Comparison of ENCODE assay signal across 1 cellular context in genomic region chr1:203592728-203593127, GRCh38.
TF ChIP-seq lines count a peak whose summit lies in the region.

No MANE protein-coding gene starts in this region.

TF ChIP-seq in IMR-90, 13 proteins besides CTCF, POLR2A, EP300 and RAD21 (continued from another document):
- TF ChIP-seq SMC3 (IDR thresholded peaks at IDR 0.05; ENCODE audit: low read depth, low read length) (no peak), MAZ (IDR thresholded peaks at IDR 0.05; ENCODE audit: borderline replicate concordance, low read depth, low read length) (no peak), CEBPB (IDR thresholded peaks at IDR 0.05; ENCODE audit: low read depth, low read length) (no peak; the same call in 1 of the 2 replicates)
